ENCODE assay signal across 8 cellular contexts in the genomic region with DNA sequence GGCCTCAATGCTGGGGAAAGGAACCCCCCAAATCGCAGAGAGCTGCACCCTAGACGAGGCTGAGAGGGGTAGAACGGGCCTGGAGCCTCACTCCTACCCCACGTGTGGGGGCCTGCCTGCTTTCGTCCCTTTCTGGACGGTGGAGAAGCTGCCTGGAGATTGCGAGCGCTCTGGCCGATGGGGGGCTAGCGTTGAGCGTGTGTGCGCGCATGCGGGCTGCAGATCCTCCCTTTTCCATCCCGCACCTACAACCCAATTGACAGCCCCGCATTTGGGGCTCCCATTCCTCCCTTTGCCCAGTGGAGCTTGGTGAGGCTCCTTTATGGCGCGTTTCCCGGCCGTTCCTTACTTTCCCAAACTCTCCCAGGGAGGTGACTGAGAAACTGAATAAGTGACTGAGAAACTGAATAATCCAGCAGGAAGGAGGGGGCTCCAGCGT. TPM values are rescaled to one million over a fixed set of nuclear protein-coding genes. Genes with fewer than 3 reads are reported as not detected.
DNase-seq lines count a peak whose midpoint lies in the region; ATAC-seq lines count a peak whose summit lies in the region.

No MANE protein-coding gene starts in this region.

- H3K27ac Mint-ChIP-seq in T-helper 1 cell treated with Interleukin-12 subunit alpha and Interleukin-12 subunit beta and Interleukin-4 antibody, amounts not matched to agents 30 μg/mL and 1 μg/mL, for 36 hours: no peak overlapping the region
- H3K27ac Mint-ChIP-seq in activated CD8-positive, alpha-beta T cell treated with anti-CD3 and anti-CD28 coated beads, Interleukin-2, amount 10 ng/mL, durations not matched to agents 7 days and 5 days: peak overlapping the region; percentile 32

- H3K4me3 Mint-ChIP-seq in T-helper 1 cell treated with Interleukin-12 subunit alpha and Interleukin-12 subunit beta and Interleukin-4 antibody, amounts not matched to agents 30 μg/mL and 1 μg/mL, for 36 hours: peak overlapping the region; percentile 94
- H3K4me3 Mint-ChIP-seq in activated CD8-positive, alpha-beta T cell treated with anti-CD3 and anti-CD28 coated beads, Interleukin-2, amount 10 ng/mL, durations not matched to agents 7 days and 5 days: peak overlapping the region; percentile 89

- H3K27ac ChIP-seq in right cardiac atrium (ENCODE audit: low read length): peak overlapping the region; percentile 31

- H3K4me3 ChIP-seq in right cardiac atrium (ENCODE audit: low read length): peak overlapping the region; percentile 67

- no peaks in the 10 kb centered on the region for H3K9me3 Mint-ChIP-seq in T-helper 1 cell treated with Interleukin-12 subunit alpha and Interleukin-12 subunit beta and Interleukin-4 antibody, amounts not matched to agents 30 μg/mL and 1 μg/mL, for 36 hours
- H3K9me3 Mint-ChIP-seq in activated CD8-positive, alpha-beta T cell treated with anti-CD3 and anti-CD28 coated beads, Interleukin-2, amount 10 ng/mL, durations not matched to agents 7 days and 5 days (ENCODE audit: insufficient read depth): no peaks in the 10 kb centered on the region

- intact Hi-C loops in right cardiac atrium (cut with DNase I): loop anchor here in 1 of 4 donors (10.0 kb wide), 1 partner anchor 242 kb away; a partner anchor contains a TSS

- H3K9me3 ChIP-seq in right cardiac atrium (ENCODE audit: control insufficient read depth, low read length): no peaks in the 10 kb centered on the region

- H3K27me3 ChIP-seq in right cardiac atrium (ENCODE audit: control insufficient read depth, insufficient read depth): no peaks in the 10 kb centered on the region

- peak; percentile 7 for ATAC-seq in activated CD8-positive, alpha-beta T cell treated with anti-CD3 and anti-CD28 coated beads, Interleukin-2, amount 10 ng/mL, durations not matched to agents 7 days and 5 days
- peak in 1 of 2 donors; percentile 1 for ATAC-seq in right cardiac atrium

- peaks cover 4% of the 10 kb centered on the region for H3K27me3 Mint-ChIP-seq in T-helper 1 cell treated with Interleukin-12 subunit alpha and Interleukin-12 subunit beta and Interleukin-4 antibody, amounts not matched to agents 30 μg/mL and 1 μg/mL, for 36 hours (ENCODE audit: low read depth)
- H3K27me3 Mint-ChIP-seq in activated CD8-positive, alpha-beta T cell treated with anti-CD3 and anti-CD28 coated beads, Interleukin-2, amount 10 ng/mL, durations not matched to agents 7 days and 5 days (ENCODE audit: low read depth): no peaks in the 10 kb centered on the region

- DNase-seq in T-helper 1 cell (no peak), right cardiac atrium (peak in 2 of 3 donors; percentile 39 to 61), dedifferentiated amniotic fluid mesenchymal stem cell (ENCODE audit: extremely low spot score) (no peak), ecto neural progenitor cell (ENCODE audit: low spot score) (no peak), globus pallidus (ENCODE audit: low spot score) (no peak)
- DNase-seq in activated CD8-positive, alpha-beta T cell treated with anti-CD3 and anti-CD28 coated beads, Interleukin-2, amount 10 ng/mL, durations not matched to agents 7 days and 5 days: peak; percentile 44
- peak; percentile 46 for DNase-seq in stimulated activated CD8-positive, alpha-beta memory T cell treated with anti-CD3 and anti-CD28 coated beads, Interleukin-4, amount 100 ng/mL, for 48 hours

- peaks cover 4% of the 10 kb centered on the region for H3K36me3 Mint-ChIP-seq in T-helper 1 cell treated with Interleukin-12 subunit alpha and Interleukin-12 subunit beta and Interleukin-4 antibody, amounts not matched to agents 30 μg/mL and 1 μg/mL, for 36 hours (ENCODE audit: low read depth)
- H3K36me3 Mint-ChIP-seq in activated CD8-positive, alpha-beta T cell treated with anti-CD3 and anti-CD28 coated beads, Interleukin-2, amount 10 ng/mL, durations not matched to agents 7 days and 5 days (ENCODE audit: low read depth): peaks cover 2% of the 10 kb centered on the region

- H3K4me1 ChIP-seq in right cardiac atrium (ENCODE audit: control insufficient read depth, insufficient read depth, low read length): no peaks in the 10 kb centered on the region

- WGBS in right cardiac atrium: 12% methylated on average over 21 of the region's 21 CpGs

- H3K4me1 Mint-ChIP-seq in T-helper 1 cell treated with Interleukin-12 subunit alpha and Interleukin-12 subunit beta and Interleukin-4 antibody, amounts not matched to agents 30 μg/mL and 1 μg/mL, for 36 hours (ENCODE audit: low read depth): peaks cover 26% of the 10 kb centered on the region
- peaks cover 47% of the 10 kb centered on the region for H3K4me1 Mint-ChIP-seq in activated CD8-positive, alpha-beta T cell treated with anti-CD3 and anti-CD28 coated beads, Interleukin-2, amount 10 ng/mL, durations not matched to agents 7 days and 5 days (ENCODE audit: low read depth)

- CTCF ChIA-PET in activated CD8-positive, alpha-beta T cell treated with anti-CD3 and anti-CD28 coated beads, Interleukin-2, amount 10 ng/mL, durations not matched to agents 7 days and 5 days (lab: Charles Lee): interaction anchor here (1.6 to 3.1 kb wide), 4 partner anchors 9 to 143 kb away, joined by 7 to 22 read pairs (median 10); a partner anchor contains a TSS

- POLR2A ChIA-PET in activated CD8-positive, alpha-beta T cell treated with anti-CD3 and anti-CD28 coated beads, Interleukin-2, amount 10 ng/mL, durations not matched to agents 7 days and 5 days (lab: Charles Lee): interaction anchor here (1.1 to 1.3 kb wide), 3 partner anchors 8 to 152 kb away, joined by 3 to 6 read pairs (median 4); no protein-coding TSS in a partner anchor

RNA-seq across cellular contexts. Expression of a gene that starts 0.9 kb away (rescaled TPM):
- under 1 TPM in 1 of 2 experiments, not detected in 1; 0.18 TPM for total RNA-seq in activated CD8-positive, alpha-beta T cell treated with anti-CD3 and anti-CD28 coated beads, Interleukin-2, amount 10 ng/mL, durations not matched to agents 7 days and 5 days
- total RNA-seq in right cardiac atrium: under 1 TPM; 0.14 to 0.59 (median 0.36) TPM
- polyA plus RNA-seq in right cardiac atrium: 0.16 TPM

RNA-seq across cellular contexts. Expression of a gene that starts 8.3 kb away (rescaled TPM):
- 1 to 10 TPM; 8.6 to 9.4 TPM for total RNA-seq in activated CD8-positive, alpha-beta T cell treated with anti-CD3 and anti-CD28 coated beads, Interleukin-2, amount 10 ng/mL, durations not matched to agents 7 days and 5 days
- 10 to 100 TPM; 20.2 to 30.8 (median 28.7) TPM for total RNA-seq in right cardiac atrium
- polyA plus RNA-seq in right cardiac atrium: 18.2 TPM

RNA-seq across cellular contexts. Expression of a gene that starts 27.5 kb away (rescaled TPM):
- 10 to 100 TPM; 84.1 to 85.0 TPM for total RNA-seq in activated CD8-positive, alpha-beta T cell treated with anti-CD3 and anti-CD28 coated beads, Interleukin-2, amount 10 ng/mL, durations not matched to agents 7 days and 5 days
- total RNA-seq in right cardiac atrium: 10 to 100 TPM; 39.0 to 60.7 (median 51.3) TPM
- 25.0 TPM for polyA plus RNA-seq in right cardiac atrium

Comparison
In these comparisons a context has a peak if more than half of its experiments do, and no peak if none do; other contexts are left out.
1. DNase-seq: peak in activated CD8-positive, alpha-beta T cell treated with anti-CD3 and anti-CD28 coated beads, Interleukin-2, amount 10 ng/mL, durations not matched to agents 7 days and 5 days (single experiment), right cardiac atrium (2 of 3) and stimulated activated CD8-positive, alpha-beta memory T cell treated with anti-CD3 and anti-CD28 coated beads, Interleukin-4, amount 100 ng/mL, for 48 hours (single experiment); none in T-helper 1 cell (0 of 5), dedifferentiated amniotic fluid mesenchymal stem cell (single experiment), ecto neural progenitor cell (single experiment) and globus pallidus (single experiment).